15 cellular contexts compared by ENCODE assay signal in the genomic region with DNA sequence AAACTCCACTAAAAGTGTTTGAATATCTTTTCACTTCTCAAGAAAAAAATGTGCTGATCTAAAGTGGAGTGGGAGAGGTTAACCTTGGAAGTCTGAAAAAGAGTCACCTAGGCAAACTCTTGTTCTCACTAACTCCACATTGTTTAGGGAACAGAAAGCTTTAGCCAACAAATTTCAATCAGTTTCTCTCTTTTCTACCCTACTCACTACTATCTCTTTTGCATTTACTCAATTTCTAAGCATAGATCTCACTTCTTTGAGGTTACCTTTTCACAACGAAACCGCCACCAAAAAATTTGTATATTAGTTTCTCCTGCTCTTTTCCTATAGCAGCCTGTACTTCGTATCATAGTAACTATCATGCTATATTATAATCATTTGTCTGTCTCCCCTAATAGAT. TPM values are rescaled to one million over a fixed set of nuclear protein-coding genes. Genes with fewer than 3 reads are reported as not detected.
DNase-seq lines count a peak whose midpoint lies in the region; ATAC-seq lines count a peak whose summit lies in the region.
"Had no signal": no experiment of that assay in that cellular context is flagged by ENCODE, and none has a peak within 500 bp of the region (broad histone marks: within the 10 kb centered on the region; RNA-seq: fewer than 3 reads in every experiment).

No MANE protein-coding gene starts in this region.

- ATAC-seq in activated naive CD8-positive, alpha-beta T cell treated with anti-CD3 and anti-CD28 coated beads, Interleukin-2, amount 50 U/mL, for 24 hours = no peak
- ATAC-seq in GM21717 (IDR thresholded peaks at IDR 0.05; ENCODE audit: unreplicated experiment) (peak; percentile 94), HG03060 (IDR thresholded peaks at IDR 0.05; ENCODE audit: low read depth, unreplicated experiment) (peak; percentile 76)

- H3K27me3 Mint-ChIP-seq in activated naive CD8-positive, alpha-beta T cell treated with anti-CD3 and anti-CD28 coated beads, Interleukin-2, amount 50 U/mL, for 24 hours = no peaks in the 10 kb centered on the region
- no peaks in the 10 kb centered on the region for H3K27me3 Mint-ChIP-seq in activated naive CD8-positive, alpha-beta T cell treated with anti-CD3 and anti-CD28 coated beads for 36 hours
- H3K27me3 Mint-ChIP-seq: type B pancreatic cell had no signal

- H3K27ac Mint-ChIP-seq in activated naive CD8-positive, alpha-beta T cell treated with anti-CD3 and anti-CD28 coated beads, Interleukin-2, amount 50 U/mL, for 24 hours = peak overlapping the region; percentile 43
- H3K27ac Mint-ChIP-seq in activated naive CD8-positive, alpha-beta T cell treated with anti-CD3 and anti-CD28 coated beads for 36 hours = no peak overlapping the region
- H3K27ac Mint-ChIP-seq: type B pancreatic cell had no signal

- peaks cover 34% of the 10 kb centered on the region for H3K4me1 Mint-ChIP-seq in activated naive CD8-positive, alpha-beta T cell treated with anti-CD3 and anti-CD28 coated beads, Interleukin-2, amount 50 U/mL, for 24 hours
- H3K4me1 Mint-ChIP-seq in activated naive CD8-positive, alpha-beta T cell treated with anti-CD3 and anti-CD28 coated beads for 36 hours = peaks cover 24% of the 10 kb centered on the region

- no peaks in the 10 kb centered on the region for H3K9me3 Mint-ChIP-seq in activated naive CD8-positive, alpha-beta T cell treated with anti-CD3 and anti-CD28 coated beads, Interleukin-2, amount 50 U/mL, for 24 hours
- no peaks in the 10 kb centered on the region for H3K9me3 Mint-ChIP-seq in activated naive CD8-positive, alpha-beta T cell treated with anti-CD3 and anti-CD28 coated beads for 36 hours
- H3K9me3 Mint-ChIP-seq: type B pancreatic cell had no signal

- H3K4me3 Mint-ChIP-seq in activated naive CD8-positive, alpha-beta T cell treated with anti-CD3 and anti-CD28 coated beads, Interleukin-2, amount 50 U/mL, for 24 hours = no peak overlapping the region
- no peak overlapping the region for H3K4me3 Mint-ChIP-seq in activated naive CD8-positive, alpha-beta T cell treated with anti-CD3 and anti-CD28 coated beads for 36 hours
- H3K4me3 Mint-ChIP-seq: type B pancreatic cell had no signal

- no peak for DNase-seq in activated naive CD8-positive, alpha-beta T cell treated with anti-CD3 and anti-CD28 coated beads, Interleukin-2, amount 50 U/mL, for 24 hours
- DNase-seq in activated naive CD8-positive, alpha-beta T cell treated with anti-CD3 and anti-CD28 coated beads for 36 hours = no peak
- DNase-seq in NOMO-1 treated with dmso at 0.1 percent for 144 hours (lab: John Stamatoyannopoulos, UW; ENCODE audit: unreplicated experiment) = no peak
- no peak for DNase-seq in NCI-H526 treated with DMSO at 0.1 percent for 48 hours (lab: John Stamatoyannopoulos, UW)
- no peak for DNase-seq in putamen (ENCODE audit: low spot score)
- no peak for DNase-seq in HK-2 (ENCODE audit: unreplicated experiment)
- DNase-seq: activated CD4-positive, CD25-positive, alpha-beta regulatory T cell treated with anti-CD3 and anti-CD28 coated beads, Interleukin-2, amount 50 U/mL, for 72 hours; left ventricle myocardium inferior; small intestine had no signal

- H3K36me3 Mint-ChIP-seq in activated naive CD8-positive, alpha-beta T cell treated with anti-CD3 and anti-CD28 coated beads, Interleukin-2, amount 50 U/mL, for 24 hours (ENCODE audit: low read depth) = peaks cover 43% of the 10 kb centered on the region
- peaks cover 24% of the 10 kb centered on the region for H3K36me3 Mint-ChIP-seq in activated naive CD8-positive, alpha-beta T cell treated with anti-CD3 and anti-CD28 coated beads for 36 hours
- H3K36me3 Mint-ChIP-seq: type B pancreatic cell had no signal

RNA-seq across cellular contexts. Expression of gene NHLRC3, which starts 6.3 kb away (rescaled TPM):
- total RNA-seq in activated naive CD8-positive, alpha-beta T cell treated with anti-CD3 and anti-CD28 coated beads for 36 hours = 10 to 100 TPM; 12.9 to 16.4 TPM

RNA-seq across cellular contexts. Expression of gene PROSER1, which starts 6.6 kb away (rescaled TPM):
- 100 to 1,000 TPM; 106 to 111 TPM for total RNA-seq in activated naive CD8-positive, alpha-beta T cell treated with anti-CD3 and anti-CD28 coated beads for 36 hours

RNA-seq across cellular contexts. Expression of gene STOML3, which starts 53.9 kb away (rescaled TPM):
- not detected for total RNA-seq in activated naive CD8-positive, alpha-beta T cell treated with anti-CD3 and anti-CD28 coated beads for 36 hours
- total RNA-seq: A673, bronchial epithelial cell, left ventricle myocardium inferior, LHCN-M2 had no signal
